ENCODE assay signal across 17 cellular contexts in genomic region chr15:90910441-90911301, GRCh38. TPM values are rescaled to one million over a fixed set of nuclear protein-coding genes. Genes with fewer than 3 reads are reported as not detected.
DNase-seq lines count a peak whose midpoint lies in the region; ATAC-seq, FAIRE-seq and TF ChIP-seq lines count a peak whose summit lies in the region.
"Had no signal": no experiment of that assay in that cellular context is flagged by ENCODE, and none has a peak within 500 bp of the region (broad histone marks: within the 10 kb centered on the region; RNA-seq: fewer than 3 reads in every experiment).

No MANE protein-coding gene starts in this region.

- H2BK15ac ChIP-seq in H9 (ENCODE audit: low read depth, low read length) (no peak overlapping the region), IMR-90 (ENCODE audit: low read depth, low read length) (no peak overlapping the region)

- peaks cover 6 to 51% (median 14%) of the 10 kb centered on the region in 3 experiments; a peak in 6 of 7 replicates for H3K36me3 Mint-ChIP-seq in H9 (ENCODE audit: insufficient read depth in 1 of 3, low read depth in 3 of 3)

- H3K27me3 Mint-ChIP-seq in H9 (ENCODE audit: low read depth) = no peaks in the 10 kb centered on the region
- H3K27me3 Mint-ChIP-seq: CD4-positive, alpha-beta memory T cell had no signal

- no CpG with 5 or more reads among the region's 24 CpGs for WGBS in H9 (ENCODE audit: extremely low coverage, insufficient read length, low lambda C conversion rate)
- 99% methylated on average over 7 of the region's 24 CpGs; no CpG with 5 or more reads in 1 of the 2 experiments for WGBS in IMR-90 (ENCODE audit: extremely low coverage in 2 of 2, insufficient read length in 1 of 2), 2 experiments

- H2AFZ ChIP-seq in H9 (ENCODE audit: low read length) = no peak overlapping the region
- H2AFZ ChIP-seq in IMR-90 (replicated peaks; ENCODE audit: low read length, poor library complexity) = no peak overlapping the region
- H2AFZ ChIP-seq in endothelial cell of umbilical vein (ENCODE audit: low read depth, low read length) = no peak overlapping the region

- H3K36me3 ChIP-seq in IMR-90 (ENCODE audit: control insufficient read depth, insufficient read depth, low read length) = peaks cover 53% of the 10 kb centered on the region
- peaks cover 5 to 65% of the 10 kb centered on the region in 2 experiments for H3K36me3 ChIP-seq in endothelial cell of umbilical vein (ENCODE audit: control insufficient read depth in 2 of 2, extremely low read depth in 1 of 2, insufficient read depth in 2 of 2, low read length in 2 of 2)
- H3K36me3 ChIP-seq in neutrophil = peaks cover 80% of the 10 kb centered on the region

- no peaks in the 10 kb centered on the region for H3K23me2 ChIP-seq in H9 (ENCODE audit: insufficient read length, low read depth, low read length, poor library complexity, severe bottlenecking)

- intact Hi-C loops in IMR-90 (cut with micrococcal nuclease) = no loop called here
- intact Hi-C loops in endothelial cell of umbilical vein (cut with micrococcal nuclease) = no loop called here

- H3K9me1 ChIP-seq in IMR-90 (ENCODE audit: insufficient read depth, low read length) (peaks cover 2% of the 10 kb centered on the region; the same call in 1 of the 2 replicates), endothelial cell of umbilical vein (replicated peaks; ENCODE audit: control insufficient read depth, extremely low read depth, insufficient read depth, low read length) (no peaks in the 10 kb centered on the region)

- H2BK5ac ChIP-seq in H9 (ENCODE audit: insufficient read length, low read length) (no peak overlapping the region), IMR-90 (ENCODE audit: low read depth, low read length, poor library complexity, severe bottlenecking) (no peak overlapping the region)

- H3K9ac ChIP-seq in H9 (ENCODE audit: extremely low read depth, insufficient read length, low read length) (no peak overlapping the region), IMR-90 (ENCODE audit: low read depth, low read length) (no peak overlapping the region), endothelial cell of umbilical vein (replicated peaks; ENCODE audit: extremely low read depth, insufficient read depth, low read length) (no peak overlapping the region)

- H2BK12ac ChIP-seq in H9 (ENCODE audit: insufficient read length, low read depth, low read length) = no peak overlapping the region

- no peaks in the 10 kb centered on the region for H3K79me2 ChIP-seq in H9 (ENCODE audit: insufficient read depth, low read length)
- no peaks in the 10 kb centered on the region for H3K79me2 ChIP-seq in endothelial cell of umbilical vein (ENCODE audit: control insufficient read depth, insufficient read depth, low read length)

- H3K4me2 ChIP-seq in H9 (ENCODE audit: insufficient read depth, insufficient read length, low read length) (no peak overlapping the region), IMR-90 (ENCODE audit: low read depth, low read length) (no peak overlapping the region), endothelial cell of umbilical vein (ENCODE audit: insufficient read depth, low read length) (no peak overlapping the region)
- H3K4me2 ChIP-seq: A549 had no signal

- FAIRE-seq in endothelial cell of umbilical vein (lab: Jason Lieb, UNC) = no peak
- FAIRE-seq: A549, D721Med, GM12892, GM19239 had no signal

- H2AK5ac ChIP-seq in H9 (ENCODE audit: insufficient read length, low read length) (no peak overlapping the region), IMR-90 (ENCODE audit: low read depth, low read length) (no peak overlapping the region)

- H3K4me1 Mint-ChIP-seq in H9 = peaks cover under 1% of the 10 kb centered on the region in 2 experiments; a peak in 2 of 4 replicates

- no peak overlapping the region for H2AK9ac ChIP-seq in IMR-90 (replicated peaks; ENCODE audit: low read depth, low read length, poor library complexity)

- H4K5ac ChIP-seq in H9 (ENCODE audit: insufficient read length, low read depth, low read length) (no peak overlapping the region), IMR-90 (ENCODE audit: low read depth, low read length) (no peak overlapping the region)

- H2BK120ac ChIP-seq in H9 (ENCODE audit: low read depth, low read length, poor library complexity, severe bottlenecking) (no peak overlapping the region), IMR-90 (ENCODE audit: low read depth, low read length) (no peak overlapping the region)

- H3K4me3 ChIP-seq in IMR-90 (ENCODE audit: insufficient read depth, low read depth, low read length) (no peak overlapping the region), endothelial cell of umbilical vein (replicated peaks in 1 of 3; ENCODE audit: insufficient read depth in 1 of 3, low read depth in 1 of 3, low read length in 3 of 3) (no peak overlapping the region), neutrophil (ENCODE audit: low read depth in 1 of 2, low read length in 1 of 2) (no peak overlapping the region)
- H3K4me3 ChIP-seq: A549 had no signal

- H3K18ac ChIP-seq in H9 (ENCODE audit: insufficient read length, low read depth, low read length) (no peak overlapping the region), IMR-90 (ENCODE audit: low read depth, low read length) (no peak overlapping the region)

- no peak for DNase-seq in H9
- no peak for DNase-seq in IMR-90
- no peak for DNase-seq in endothelial cell of umbilical vein (ENCODE audit: low read depth, low spot score)
- DNase-seq in T-helper 1 cell = no peak
- no peak for DNase-seq in activated CD4-positive, alpha-beta T cell treated with anti-CD3 and anti-CD28 coated beads for 48 hours
- no peak for DNase-seq in HPDE6-E6E7 (ENCODE audit: extremely low spot score)
- DNase-seq: BE2C; CD4-positive, alpha-beta memory T cell; DND-41; GDM1 had no signal

- H3K4me1 ChIP-seq in H9 (ENCODE audit: insufficient read depth, low read length) (no peaks in the 10 kb centered on the region), IMR-90 (ENCODE audit: control insufficient read depth, insufficient read depth, low read length) (peaks cover 3% of the 10 kb centered on the region; the same call in 1 of the 2 replicates), endothelial cell of umbilical vein (ENCODE audit: control insufficient read depth, extremely low read depth, insufficient read depth, low read length) (no peaks in the 10 kb centered on the region), neutrophil (ENCODE audit: control insufficient read depth in 1 of 2, insufficient read depth in 1 of 2, low read depth in 1 of 2, low read length in 1 of 2) (peaks cover 57 to 58% of the 10 kb centered on the region in 2 experiments)
- H3K4me1 ChIP-seq: A549, BE2C had no signal

- H3K4ac ChIP-seq in H9 (ENCODE audit: low read depth, low read length) (no peak overlapping the region), IMR-90 (ENCODE audit: low read depth, low read length) (no peak overlapping the region)

- dilution Hi-C loops in IMR-90 (cut with HindIII; ENCODE audit: low sequenced_read_pairs, unreplicated experiment) (no loop called here), endothelial cell of umbilical vein (cut with MboI; ENCODE audit: extremely low pct_ligation_motif_present, low sequenced_read_pairs) (no loop called here)

- BruUV-seq in IMR-90 (replicated peaks; lab: Mats Ljungman, UMichigan) = TSS peak; percentile 62
- TSS peak; percentile 23 for BruUV-seq in endothelial cell of umbilical vein (replicated peaks; lab: Mats Ljungman, UMichigan)

- CTCF ChIA-PET in IMR-90 (lab: Yijun Ruan, JAX) (no interaction called here), endothelial cell of umbilical vein (lab: Charles Lee) (no interaction called here)

- no peak overlapping the region for H3K4me3 Mint-ChIP-seq in H9
- H3K4me3 Mint-ChIP-seq: CD4-positive, alpha-beta memory T cell had no signal

- H3K23ac ChIP-seq in H9 (ENCODE audit: insufficient read length, low read depth, low read length) (no peak overlapping the region), IMR-90 (ENCODE audit: low read depth, low read length) (no peak overlapping the region)

- no peak for TF ChIP-seq CTCF in H9 (conservative IDR thresholded peaks at IDR 0.05)
- TF ChIP-seq CTCF in IMR-90 (conservative IDR thresholded peaks at IDR 0.05; ENCODE audit: low read depth, low read length) = no peak
- no peak for TF ChIP-seq CTCF in endothelial cell of umbilical vein (IDR thresholded peaks at IDR 0.05; ENCODE audit: extremely low read depth in 1 of 2, insufficient read depth in 1 of 2, low read depth in 1 of 2, low read length in 2 of 2)
- no peak for TF ChIP-seq CTCF in neutrophil (IDR thresholded peaks at IDR 0.05)

- H4K8ac ChIP-seq in H9 (replicated peaks; ENCODE audit: insufficient read length, low read depth, low read length) (no peak overlapping the region), IMR-90 (ENCODE audit: low read depth in 2 of 2, low read length in 2 of 2) (no peak overlapping the region)

- in situ Hi-C loops in IMR-90 (cut with MboI; ENCODE audit: low sequenced_read_pairs) = no loop called here

- no peak overlapping the region for H4K91ac ChIP-seq in H9 (ENCODE audit: insufficient read length, low read depth, low read length)
- no peak overlapping the region for H4K91ac ChIP-seq in IMR-90 (ENCODE audit: insufficient read depth, low read depth, low read length)

- no peak for ATAC-seq in IMR-90 (ENCODE audit: low read depth)
- ATAC-seq in HG02852 (IDR thresholded peaks at IDR 0.05; ENCODE audit: unreplicated experiment) = no peak

- no peaks in the 10 kb centered on the region for H3K9me3 ChIP-seq in H9 (ENCODE audit: control insufficient read depth, low read depth, low read length)
- H3K9me3 ChIP-seq in IMR-90 (ENCODE audit: control insufficient read depth, insufficient read depth, low read length) = no peaks in the 10 kb centered on the region
- no peaks in the 10 kb centered on the region for H3K9me3 ChIP-seq in endothelial cell of umbilical vein (replicated peaks; ENCODE audit: control insufficient read depth, insufficient read depth, low read length)
- H3K9me3 ChIP-seq in neutrophil = no peaks in the 10 kb centered on the region
- H3K9me3 ChIP-seq: A549, BE2C had no signal

- TF ChIP-seq POLR2A in IMR-90 (IDR thresholded peaks at IDR 0.05; ENCODE audit: low read depth, low read length) = no peak
- TF ChIP-seq POLR2A in endothelial cell of umbilical vein (IDR thresholded peaks at IDR 0.05; ENCODE audit: low read depth, low read length) = no peak

- no peak for TF ChIP-seq RAD21 in IMR-90 (IDR thresholded peaks at IDR 0.05; ENCODE audit: low read length)

- POLR2A ChIA-PET in IMR-90 (lab: Charles Lee; ENCODE audit: unreplicated experiment) (no interaction called here), endothelial cell of umbilical vein (lab: Charles Lee) (no interaction called here)

- no peak overlapping the region for H3K14ac ChIP-seq in H9 (ENCODE audit: insufficient read depth, low read length)
- H3K14ac ChIP-seq in IMR-90 (replicated peaks; ENCODE audit: low read depth, low read length) = no peak overlapping the region

- H3K27ac ChIP-seq in H9 (ENCODE audit: insufficient read length, low read depth, low read length) (no peak overlapping the region), IMR-90 (ENCODE audit: insufficient read depth, low read length) (no peak overlapping the region), endothelial cell of umbilical vein (ENCODE audit: insufficient read depth, low read depth, low read length) (no peak overlapping the region), neutrophil (peak overlapping the region; percentile 94)
- H3K27ac ChIP-seq: A549, C4-2B had no signal

- H3K27me3 ChIP-seq in H9 (ENCODE audit: insufficient read depth, low read length) (no peaks in the 10 kb centered on the region), IMR-90 (ENCODE audit: control insufficient read depth, insufficient read depth, low read length) (no peaks in the 10 kb centered on the region), endothelial cell of umbilical vein (ENCODE audit: control insufficient read depth in 2 of 2, insufficient read depth in 2 of 2, low read length in 2 of 2) (no peaks in the 10 kb centered on the region), neutrophil (no peaks in the 10 kb centered on the region)
- H3K27me3 ChIP-seq: BE2C had no signal

- H2BK20ac ChIP-seq in H9 (ENCODE audit: low read depth, low read length, poor library complexity, severe bottlenecking) (no peak overlapping the region), IMR-90 (ENCODE audit: low read depth, low read length) (no peak overlapping the region)

- H3K56ac ChIP-seq in H9 (ENCODE audit: insufficient read length, low read depth, low read length) = no peak overlapping the region
- H3K56ac ChIP-seq in IMR-90 (ENCODE audit: extremely low read depth, insufficient read depth, low read length) = no peak overlapping the region

- H3K79me1 ChIP-seq in H9 (ENCODE audit: insufficient read depth, low read depth, low read length, poor library complexity, severe bottlenecking) = no peaks in the 10 kb centered on the region
- no peaks in the 10 kb centered on the region for H3K79me1 ChIP-seq in IMR-90 (ENCODE audit: low read depth in 1 of 2, low read length in 2 of 2)

- H3T11ph ChIP-seq in H9 (ENCODE audit: low read length) = no peak overlapping the region

- H4K20me1 ChIP-seq in H9 (ENCODE audit: control insufficient read depth, insufficient read depth, insufficient read length) (no peaks in the 10 kb centered on the region), IMR-90 (ENCODE audit: insufficient read depth, low read length) (no peaks in the 10 kb centered on the region), endothelial cell of umbilical vein (replicated peaks; ENCODE audit: control insufficient read depth, extremely low read depth, insufficient read depth, low read length) (no peaks in the 10 kb centered on the region)

- peak overlapping the region in 2 of 3 experiments; percentile 11 to 44; a peak in 3 of 7 replicates for H3K27ac Mint-ChIP-seq in H9

- H3K9me3 Mint-ChIP-seq in H9 = no peaks in the 10 kb centered on the region
- H3K9me3 Mint-ChIP-seq: CD4-positive, alpha-beta memory T cell had no signal

RNA-seq across cellular contexts. Expression of gene MAN2A2, which starts 7.6 kb away (rescaled TPM):
- total RNA-seq in H9 (2021) (25.3 and 27.4 TPM in 2 replicates), IMR-90 (2012; rRNA removed) (3.4 and 6.1 TPM in 2 replicates), endothelial cell of umbilical vein (52.1 and 60.9 TPM in 2 replicates)
- polyA plus RNA-seq in IMR-90 (2012; rRNA removed) (52.5 and 55.5 TPM in 2 replicates), endothelial cell of umbilical vein (77.7 and 106 TPM in 2 replicates)
- polyA plus RNA-seq in IMR-90 (2012; cell fraction: cytosol; rRNA removed) = 22.5 and 26.8 TPM in 2 replicates
- polyA plus RNA-seq in IMR-90 (2012; cell fraction: nucleus; rRNA removed; ENCODE audit: low replicate concordance) = 104 and 294 TPM in 2 replicates
- polyA plus RNA-seq in endothelial cell of umbilical vein (2011; cell fraction: cytosol; rRNA removed) = 44.3 and 51.6 TPM in 2 replicates
- 343 and 437 TPM in 2 replicates for polyA plus RNA-seq in endothelial cell of umbilical vein (2011; cell fraction: nucleus; rRNA removed)
- polyA plus RNA-seq in endothelial cell of umbilical vein (2012) = 26.6 and 30.2 TPM in 2 replicates
- 117 and 125 TPM in 2 replicates for polyA minus RNA-seq in endothelial cell of umbilical vein
- 28.1 TPM for polyA minus RNA-seq in endothelial cell of umbilical vein (2011; cell fraction: cytosol; rRNA and poly(A)+ RNA removed)
- polyA minus RNA-seq in endothelial cell of umbilical vein (2011; cell fraction: nucleus; rRNA and poly(A)+ RNA removed) = 75.6 and 91.6 TPM in 2 replicates

RNA-seq across cellular contexts. Expression of gene HDDC3, which starts 21.7 kb away (rescaled TPM):
- total RNA-seq in H9 (2021) = 13.2 and 13.3 TPM in 2 replicates
- total RNA-seq in IMR-90 (2012; rRNA removed) = 7.2 and 7.9 TPM in 2 replicates
- polyA plus RNA-seq in IMR-90 (2012; rRNA removed) = 10.7 and 10.8 TPM in 2 replicates
- polyA plus RNA-seq in IMR-90 (2012; cell fraction: cytosol; rRNA removed) = 13.8 and 14.7 TPM in 2 replicates
- 11.7 and 12.4 TPM in 2 replicates for polyA plus RNA-seq in IMR-90 (2012; cell fraction: nucleus; rRNA removed; ENCODE audit: low replicate concordance)
- total RNA-seq in endothelial cell of umbilical vein = 12.3 and 16.0 TPM in 2 replicates
- 20.2 and 21.8 TPM in 2 replicates for polyA plus RNA-seq in endothelial cell of umbilical vein
- 18.9 and 19.0 TPM in 2 replicates for polyA plus RNA-seq in endothelial cell of umbilical vein (2011; cell fraction: cytosol; rRNA removed)
- 10.1 and 11.8 TPM in 2 replicates for polyA plus RNA-seq in endothelial cell of umbilical vein (2011; cell fraction: nucleus; rRNA removed)
- polyA plus RNA-seq in endothelial cell of umbilical vein (2012) = 13.1 and 15.1 TPM in 2 replicates
- 12.8 TPM in 2 replicates for polyA minus RNA-seq in endothelial cell of umbilical vein
- polyA minus RNA-seq in endothelial cell of umbilical vein (2011; cell fraction: cytosol; rRNA and poly(A)+ RNA removed) = 13.5 TPM
- 3.1 and 3.9 TPM in 2 replicates for polyA minus RNA-seq in endothelial cell of umbilical vein (2011; cell fraction: nucleus; rRNA and poly(A)+ RNA removed)

RNA-seq across cellular contexts. Expression of gene UNC45A, which starts 24.4 kb away (rescaled TPM):
- total RNA-seq in H9 (2021) (84.3 and 84.6 TPM in 2 replicates), IMR-90 (2012; rRNA removed) (85.3 and 100 TPM in 2 replicates), endothelial cell of umbilical vein (106 and 108 TPM in 2 replicates)
- polyA plus RNA-seq in IMR-90 (2012; rRNA removed) (68.9 and 77.5 TPM in 2 replicates), endothelial cell of umbilical vein (103 and 111 TPM in 2 replicates)
- polyA plus RNA-seq in IMR-90 (2012; cell fraction: cytosol; rRNA removed) = 58.6 and 77.5 TPM in 2 replicates
- 120 and 174 TPM in 2 replicates for polyA plus RNA-seq in IMR-90 (2012; cell fraction: nucleus; rRNA removed; ENCODE audit: low replicate concordance)
- 85.2 and 85.7 TPM in 2 replicates for polyA plus RNA-seq in endothelial cell of umbilical vein (2011; cell fraction: cytosol; rRNA removed)
- 175 and 176 TPM in 2 replicates for polyA plus RNA-seq in endothelial cell of umbilical vein (2011; cell fraction: nucleus; rRNA removed)
- polyA plus RNA-seq in endothelial cell of umbilical vein (2012) = 80.0 and 83.1 TPM in 2 replicates
- 108 and 130 TPM in 2 replicates for polyA minus RNA-seq in endothelial cell of umbilical vein
- 56.5 TPM for polyA minus RNA-seq in endothelial cell of umbilical vein (2011; cell fraction: cytosol; rRNA and poly(A)+ RNA removed)
- 45.1 and 71.0 TPM in 2 replicates for polyA minus RNA-seq in endothelial cell of umbilical vein (2011; cell fraction: nucleus; rRNA and poly(A)+ RNA removed)

RNA-seq across cellular contexts. Expression of gene FES, which starts 26.4 kb away (rescaled TPM):
- total RNA-seq in H9 (2021) (6.5 and 6.7 TPM in 2 replicates), IMR-90 (2012; rRNA removed) (9.7 and 11.7 TPM in 2 replicates), endothelial cell of umbilical vein (51.0 and 58.1 TPM in 2 replicates)
- polyA plus RNA-seq in IMR-90 (2012; rRNA removed) (10.5 and 12.5 TPM in 2 replicates), endothelial cell of umbilical vein (41.5 and 55.7 TPM in 2 replicates)
- polyA plus RNA-seq in IMR-90 (2012; cell fraction: cytosol; rRNA removed) = 7.8 and 7.9 TPM in 2 replicates
- 61.9 and 147 TPM in 2 replicates for polyA plus RNA-seq in IMR-90 (2012; cell fraction: nucleus; rRNA removed; ENCODE audit: low replicate concordance)
- 18.9 and 25.9 TPM in 2 replicates for polyA plus RNA-seq in endothelial cell of umbilical vein (2011; cell fraction: cytosol; rRNA removed)
- 161 and 177 TPM in 2 replicates for polyA plus RNA-seq in endothelial cell of umbilical vein (2011; cell fraction: nucleus; rRNA removed)
- 27.7 and 29.2 TPM in 2 replicates for polyA plus RNA-seq in endothelial cell of umbilical vein (2012)
- polyA minus RNA-seq in endothelial cell of umbilical vein = 30.5 and 44.9 TPM in 2 replicates
- polyA minus RNA-seq in endothelial cell of umbilical vein (2011; cell fraction: cytosol; rRNA and poly(A)+ RNA removed) = not detected
- 38.1 and 49.3 TPM in 2 replicates for polyA minus RNA-seq in endothelial cell of umbilical vein (2011; cell fraction: nucleus; rRNA and poly(A)+ RNA removed)
- polyA plus RNA-seq: CD4-positive, alpha-beta memory T cell had no signal

RNA-seq across cellular contexts. Expression of gene FURIN, which starts 42.3 kb away (rescaled TPM):
- total RNA-seq in H9 (2021) = 35.1 and 35.7 TPM in 2 replicates
- 30.8 and 34.8 TPM in 2 replicates for total RNA-seq in IMR-90 (2012; rRNA removed)
- 54.3 and 59.5 TPM in 2 replicates for polyA plus RNA-seq in IMR-90 (2012; rRNA removed)
- 63.9 and 93.8 TPM in 2 replicates for polyA plus RNA-seq in IMR-90 (2012; cell fraction: cytosol; rRNA removed)
- 31.1 and 62.0 TPM in 2 replicates for polyA plus RNA-seq in IMR-90 (2012; cell fraction: nucleus; rRNA removed; ENCODE audit: low replicate concordance)
- total RNA-seq in endothelial cell of umbilical vein = 131 and 145 TPM in 2 replicates
- 77.4 and 96.9 TPM in 2 replicates for polyA plus RNA-seq in endothelial cell of umbilical vein
- polyA plus RNA-seq in endothelial cell of umbilical vein (2011; cell fraction: cytosol; rRNA removed) = 63.5 and 73.8 TPM in 2 replicates
- 43.0 and 46.4 TPM in 2 replicates for polyA plus RNA-seq in endothelial cell of umbilical vein (2011; cell fraction: nucleus; rRNA removed)
- 95.2 and 109 TPM in 2 replicates for polyA plus RNA-seq in endothelial cell of umbilical vein (2012)
- polyA minus RNA-seq in endothelial cell of umbilical vein = 68.7 and 78.2 TPM in 2 replicates
- polyA minus RNA-seq in endothelial cell of umbilical vein (2011; cell fraction: cytosol; rRNA and poly(A)+ RNA removed) = 30.7 TPM
- polyA minus RNA-seq in endothelial cell of umbilical vein (2011; cell fraction: nucleus; rRNA and poly(A)+ RNA removed) = 20.4 and 25.7 TPM in 2 replicates
